ENCODE assay signal across 26 cellular contexts in genomic region chr5:71811779-71812178, GRCh38.
A peak's percentile ranks its signal among the peaks of the same experiment; 100 is the strongest.
DNase-seq lines count a peak whose midpoint lies in the region; ATAC-seq, FAIRE-seq and TF ChIP-seq lines count a peak whose summit lies in the region.
"Had no signal": no experiment of that assay in that cellular context is flagged by ENCODE, and none has a peak within 500 bp of the region (broad histone marks: within the 10 kb centered on the region; RNA-seq: fewer than 3 reads in every experiment).

No MANE protein-coding gene starts in this region.

- H3K27ac ChIP-seq in HEK293 (ENCODE audit: extremely low read depth, low read depth, low read length) (no peak overlapping the region), K562 (ENCODE audit: extremely low read depth, low read depth, low read length) (no peak overlapping the region)
- H3K27ac ChIP-seq: BLaER1 had no signal

- TF ChIP-seq EP300 in K562 (IDR thresholded peaks at IDR 0.05; ENCODE audit: low read length), result no peak

- H3K27me3 ChIP-seq in K562 (ENCODE audit: control insufficient read depth in 2 of 2, insufficient read depth in 2 of 2, low read length in 2 of 2), result peaks cover 6 to 17% of the 10 kb centered on the region in 2 experiments; a peak in 4 of 5 replicates
- H3K27me3 ChIP-seq: BE2C, BLaER1 had no signal

- POLR2A ChIA-PET in HEK293 (lab: Yijun Ruan, JAX) (no interaction called here), K562 (lab: Yijun Ruan, JAX) (no interaction called here)

- DNase-seq in K562 (ENCODE audit: extremely low read depth in 1 of 4, low spot score in 3 of 4) (no peak), neural crest cell (ENCODE audit: low read depth, low spot score) (no peak), hippocampal formation (lab: John Stamatoyannopoulos, UW) (no peak), GM12892 (ENCODE audit: insufficient read length) (no peak), NCI-H1694 treated with DMSO at 0.1 percent for 48 hours (lab: John Stamatoyannopoulos, UW) (no peak)
- DNase-seq: 8988T; ACHN; BE2C; C1 segment of cervical spinal cord; CD4-positive, alpha-beta memory T cell; CD4-positive, CD25-positive, alpha-beta regulatory T cell; CD8-positive, alpha-beta memory T cell; COR-L47; DMS 273 treated with DMSO at 0.1 percent for 48 hours; DMS153; DMS53; DMS79; DND-41; EL; GDM1 had no signal

- H3K4me3 Mint-ChIP-seq in neural crest cell, result no peak overlapping the region
- H3K4me3 Mint-ChIP-seq: CD14-positive monocyte; CD4-positive, alpha-beta memory T cell; CD4-positive, CD25-positive, alpha-beta regulatory T cell; CD8-positive, alpha-beta memory T cell had no signal

- ATAC-seq in K562, result no peak
- ATAC-seq: GM12878 had no signal

- H3K4me3 ChIP-seq in HEK293 (ENCODE audit: low read depth, low read length) (no peak overlapping the region), K562 (no peak overlapping the region)
- H3K4me3 ChIP-seq: BLaER1, GM12878 had no signal

- H3K27me3 Mint-ChIP-seq in neural crest cell (ENCODE audit: low read depth), result no peaks in the 10 kb centered on the region

- no peaks in the 10 kb centered on the region for H4K20me1 ChIP-seq in K562 (replicated peaks; ENCODE audit: control insufficient read depth, insufficient read depth, low read length)
- H4K20me1 ChIP-seq: BLaER1 had no signal

- H3K27ac Mint-ChIP-seq in neural crest cell (ENCODE audit: unreplicated experiment), result peak overlapping the region; percentile 7
- H3K27ac Mint-ChIP-seq: CD14-positive monocyte; CD4-positive, alpha-beta memory T cell; CD4-positive, CD25-positive, alpha-beta regulatory T cell; CD8-positive, alpha-beta memory T cell had no signal

- no peak for TF ChIP-seq RAD21 in K562 (CRISPR knock-in tag; conservative IDR thresholded peaks at IDR 0.05 in 1 of 2, IDR thresholded peaks at IDR 0.05 in 1 of 2)

- no peaks in the 10 kb centered on the region for H3K9me1 ChIP-seq in K562 (ENCODE audit: control insufficient read depth, insufficient read depth, low read length)

- no peaks in the 10 kb centered on the region for H3K9me3 Mint-ChIP-seq in neural crest cell
- H3K9me3 Mint-ChIP-seq: CD4-positive, alpha-beta memory T cell; CD4-positive, CD25-positive, alpha-beta regulatory T cell; CD8-positive, alpha-beta memory T cell had no signal

- CTCF ChIA-PET in HEK293 (lab: Yijun Ruan, JAX) (interaction anchor here (1.4 kb wide), 1 partner anchor 28 kb away, joined by 4 read pairs; no protein-coding TSS in a partner anchor), K562 (lab: Yijun Ruan, JAX; ENCODE audit: low intra/inter-chr PET ratio) (no interaction called here)

- no peaks in the 10 kb centered on the region for H3K79me2 ChIP-seq in K562 (ENCODE audit: control insufficient read depth, insufficient read depth, low read length)

- H3K36me3 Mint-ChIP-seq in neural crest cell (ENCODE audit: low read depth), result no peaks in the 10 kb centered on the region
- H3K36me3 Mint-ChIP-seq: CD14-positive monocyte; CD4-positive, alpha-beta memory T cell; CD4-positive, CD25-positive, alpha-beta regulatory T cell had no signal

- H3K4me1 ChIP-seq in HEK293 (ENCODE audit: control insufficient read depth, insufficient read depth, low read length) (no peaks in the 10 kb centered on the region), K562 (replicated peaks in 1 of 2; ENCODE audit: control insufficient read depth in 2 of 2, insufficient read depth in 2 of 2, low read length in 2 of 2) (no peaks in the 10 kb centered on the region)

- TF ChIP-seq POLR2A in K562 (conservative IDR thresholded peaks at IDR 0.05), result no peak
- TF ChIP-seq POLR2A in GM12892 (IDR thresholded peaks at IDR 0.05; ENCODE audit: low read depth, low read length), result no peak

- intact Hi-C loops in K562 (cut with micrococcal nuclease), result no loop called here

- WGBS in K562 (ENCODE audit: insufficient coverage, low coverage, missing lambda C conversion rate), result 3% methylated on average over 2 of the region's 2 CpGs

- H3K36me3 ChIP-seq in HEK293 (ENCODE audit: control insufficient read depth in 2 of 2, insufficient read depth in 1 of 2, low read length in 2 of 2), result no peaks in the 10 kb centered on the region
- H3K36me3 ChIP-seq in K562 (ENCODE audit: control insufficient read depth, insufficient read depth, low read length), result no peaks in the 10 kb centered on the region
- H3K36me3 ChIP-seq: BE2C, BLaER1 had no signal

- BruUV-seq in K562 (replicated peaks; lab: Mats Ljungman, UMichigan), result no TSS peak

- TF ChIP-seq CTCF in HEK293 (tag by site-specific recombination; IDR thresholded peaks at IDR 0.05) (no peak), K562 (IDR thresholded peaks at IDR 0.05 in 2 of 3, conservative IDR thresholded peaks at IDR 0.05 in 1 of 3; ENCODE audit: insufficient read depth in 2 of 3, low read depth in 1 of 3, low read length in 3 of 3) (no peak), neural crest cell (conservative IDR thresholded peaks at IDR 0.05) (no peak)

- no peak overlapping the region for H3K9ac ChIP-seq in K562 (ENCODE audit: insufficient read depth in 1 of 2, low read depth in 2 of 2, low read length in 2 of 2)
- H3K9ac ChIP-seq: BLaER1 had no signal

- no peak overlapping the region for H2AFZ ChIP-seq in K562 (ENCODE audit: low read depth, low read length)

- FAIRE-seq in K562 (lab: Jason Lieb, UNC), result no peak
- no peak for FAIRE-seq in GM12892 (lab: Jason Lieb, UNC)
- FAIRE-seq: A204.1, GM12878, GM19239 had no signal

- no peak overlapping the region for H3K4me2 ChIP-seq in K562 (ENCODE audit: insufficient read depth, low read length)

- in situ Hi-C loops in K562 (cut with MboI), result no loop called here

- peaks cover 51% of the 10 kb centered on the region for H3K4me1 Mint-ChIP-seq in neural crest cell

- no peaks in the 10 kb centered on the region for H3K9me3 ChIP-seq in HEK293 (ENCODE audit: control insufficient read depth, insufficient read depth, low read depth, low read length)
- no peaks in the 10 kb centered on the region for H3K9me3 ChIP-seq in K562 (replicated peaks; ENCODE audit: control insufficient read depth, insufficient read depth, low read depth, low read length)
- H3K9me3 ChIP-seq: BE2C, BLaER1 had no signal

TF ChIP-seq in HEK293, 187 proteins besides CTCF, POLR2A, EP300 and RAD21 (continues in another document):
- TF ChIP-seq ZSCAN30 (tag by site-specific recombination; IDR thresholded peaks at IDR 0.05) (no peak), ZSCAN23 (tag by site-specific recombination; IDR thresholded peaks at IDR 0.05) (no peak), TSHZ1 (tag by site-specific recombination; IDR thresholded peaks at IDR 0.05; ENCODE audit: borderline replicate concordance) (no peak)

TF ChIP-seq in K562, 482 proteins besides CTCF, POLR2A, EP300 and RAD21:
- TF ChIP-seq ATF3 (IDR thresholded peaks at IDR 0.05) (peak; percentile 46), ATF3 (CRISPR knock-in tag; conservative IDR thresholded peaks at IDR 0.05) (no peak), CEBPG (CRISPR knock-in tag; IDR thresholded peaks at IDR 0.05) (no peak), CEBPG (tag; conservative IDR thresholded peaks at IDR 0.05 in 1 of 2, IDR thresholded peaks at IDR 0.05 in 1 of 2) (peak; percentile 16 to 48; a peak in 1 of 4 replicates), ZNF224 (CRISPR knock-in tag; IDR thresholded peaks at IDR 0.05) (no peak)

Comparison
In these comparisons a context has a peak if more than half of its experiments do, and no peak if none do; other contexts are left out.
1. Of the 44 proteins assayed by ChIP-seq in both K562 and HEK293: peak only in K562: none; only in HEK293: ATF2; in both: none; in neither: 43.